In the genomic region with DNA sequence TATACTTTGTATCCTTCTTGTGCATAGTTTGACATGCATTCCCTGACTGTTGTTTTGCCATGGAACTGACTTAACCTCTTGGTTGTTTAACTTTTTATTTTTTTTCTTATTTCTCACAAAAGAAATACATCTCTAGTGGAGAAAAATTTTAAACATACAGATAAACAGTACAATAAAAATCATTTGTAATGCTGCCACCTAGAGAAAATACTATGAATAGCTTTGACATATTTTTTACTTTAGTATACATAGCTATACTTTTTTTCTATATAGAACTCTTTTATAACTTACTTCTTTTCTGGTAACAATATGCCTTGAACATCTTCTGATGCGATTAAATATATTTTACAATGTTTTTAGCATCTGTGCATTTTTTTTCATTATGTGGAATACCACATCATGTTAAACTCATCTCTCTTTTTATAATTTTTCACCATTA, we compare ENCODE assay signal across 11 cellular contexts.
A peak's percentile ranks its signal among the peaks of the same experiment; 100 is the strongest.
DNase-seq lines count a peak whose midpoint lies in the region; ATAC-seq, FAIRE-seq and TF ChIP-seq lines count a peak whose summit lies in the region.
"Had no signal": no experiment of that assay in that cellular context is flagged by ENCODE, and none has a peak within 500 bp of the region (broad histone marks: within the 10 kb centered on the region; RNA-seq: fewer than 3 reads in every experiment).

No MANE protein-coding gene starts in this region.

- ATAC-seq in HepG2 (peak; percentile 52; the same call in 2 of the 3 replicates), GM18873 (IDR thresholded peaks at IDR 0.05; ENCODE audit: low FRiP score, unreplicated experiment) (no peak)

- no peaks in the 10 kb centered on the region for H3K79me2 ChIP-seq in astrocyte (ENCODE audit: insufficient read depth, low read length)
- H3K79me2 ChIP-seq in HepG2 (ENCODE audit: insufficient read depth, low read length) = no peaks in the 10 kb centered on the region

- peaks cover 8% of the 10 kb centered on the region for H3K36me3 Mint-ChIP-seq in HFFc6 (ENCODE audit: low read depth)
- no peaks in the 10 kb centered on the region for H3K36me3 Mint-ChIP-seq in astrocyte (ENCODE audit: low read depth, unreplicated experiment)

- CTCF ChIA-PET in AG04450 (lab: Charles Lee) = interaction anchor here (0.5 to 2.1 kb wide), 34 partner anchors 9 to 1004 kb away, joined by 3 to 21 read pairs (median 4); no protein-coding TSS in a partner anchor
- CTCF ChIA-PET in HepG2 (lab: Yijun Ruan, JAX; ENCODE audit: low intra/inter-chr PET ratio, low total read pairs) = no interaction called here

- no peak for TF ChIP-seq RAD21 in HepG2 (CRISPR knock-in tag; IDR thresholded peaks at IDR 0.05)

- H3K9me3 ChIP-seq in AG04450 (ENCODE audit: control insufficient read depth, insufficient read depth, low read length) (no peaks in the 10 kb centered on the region; the same call in 1 of the 2 replicates), astrocyte (ENCODE audit: insufficient read depth, low read depth, low read length) (no peaks in the 10 kb centered on the region), HepG2 (ENCODE audit: low read length) (no peaks in the 10 kb centered on the region), Peyer's patch (no peaks in the 10 kb centered on the region)

- H3K4me1 Mint-ChIP-seq in HFFc6 (ENCODE audit: low read depth) = peaks cover 61% of the 10 kb centered on the region
- peaks cover 20% of the 10 kb centered on the region for H3K4me1 Mint-ChIP-seq in astrocyte (ENCODE audit: low read depth, unreplicated experiment)

- H3K27ac Mint-ChIP-seq in HFFc6 (peak overlapping the region; percentile 49), astrocyte (ENCODE audit: unreplicated experiment) (peak overlapping the region; percentile 84)

- H3K4me1 ChIP-seq in astrocyte (ENCODE audit: insufficient read depth, low read length) (peaks cover 12% of the 10 kb centered on the region), HepG2 (ENCODE audit: insufficient read depth, low read length) (0 out of 2 replicates have a peak, but pooled peaks cover 6% of the 10 kb centered on the region), Peyer's patch (peaks cover 0 to 10% (median 0%) of the 10 kb centered on the region in 4 donors)
- H3K4me1 ChIP-seq: HAP-1 had no signal

- H3K4me3 ChIP-seq in AG04450 (ENCODE audit: low read depth, low read length) (no peak overlapping the region), astrocyte (ENCODE audit: insufficient read depth, low read depth, low read length) (no peak overlapping the region), HepG2 (replicated peaks in 1 of 3; ENCODE audit: insufficient read depth in 1 of 3, low read depth in 2 of 3, low read length in 3 of 3) (no peak overlapping the region), Peyer's patch (no peak overlapping the region)
- H3K4me3 ChIP-seq: HAP-1 had no signal

- H3K9ac ChIP-seq in astrocyte (ENCODE audit: low read length) = peak overlapping the region; percentile 23
- H3K9ac ChIP-seq in HepG2 (ENCODE audit: insufficient read depth, low read depth, low read length) = no peak overlapping the region

- H3K4me2 ChIP-seq in astrocyte (ENCODE audit: low read length) (no peak overlapping the region), HepG2 (ENCODE audit: low read depth, low read length) (no peak overlapping the region)

- H3K9me3 Mint-ChIP-seq in HFFc6 (no peaks in the 10 kb centered on the region), astrocyte (ENCODE audit: unreplicated experiment) (peaks cover 6% of the 10 kb centered on the region)

- H3K27me3 Mint-ChIP-seq in HFFc6 (ENCODE audit: insufficient read depth) (no peaks in the 10 kb centered on the region), astrocyte (ENCODE audit: low read depth, unreplicated experiment) (no peaks in the 10 kb centered on the region)

- BruUV-seq in HepG2 (replicated peaks; lab: Mats Ljungman, UMichigan) = no TSS peak

- POLR2A ChIA-PET in AG04450 (lab: Yijun Ruan, JAX) = interaction anchor here (1.0 kb wide), 1 partner anchor 41 kb away, joined by 4 read pairs; no protein-coding TSS in a partner anchor
- POLR2A ChIA-PET in HepG2 (lab: Yijun Ruan, JAX) = no interaction called here

- TF ChIP-seq EP300 in HepG2 (IDR thresholded peaks at IDR 0.05; ENCODE audit: low read depth in 2 of 2, low read length in 2 of 2) (no peak), HepG2 (CRISPR knock-in tag; IDR thresholded peaks at IDR 0.05; ENCODE audit: borderline replicate concordance) (no peak)

- no peak for FAIRE-seq in astrocyte (lab: Jason Lieb, UNC)
- no peak for FAIRE-seq in HepG2 (lab: Jason Lieb, UNC)

- DNase-seq in AG04450 (ENCODE audit: low read depth, low spot score) = no peak
- peak; percentile 20 for DNase-seq in HFFc6
- DNase-seq in astrocyte (ENCODE audit: low read depth) = no peak
- DNase-seq in HepG2 (ENCODE audit: low spot score) = no peak
- DNase-seq in Peyer's patch = no peak
- DNase-seq in hypothalamus (lab: John Stamatoyannopoulos, UW) = no peak
- DNase-seq in activated naive CD4-positive, alpha-beta T cell treated with Interleukin-2 at 50 U/mL for 16 hours = no peak
- DNase-seq: NCI-H187; stimulated activated CD4-positive, alpha-beta T cell treated with anti-CD3 and anti-CD28 coated beads, Interleukin-2, amount 100 ng/mL, for 48 hours had no signal

- H3K27ac ChIP-seq in AG04450 (ENCODE audit: low read depth, low read length) (no peak overlapping the region), astrocyte (ENCODE audit: low read depth, low read length) (no peak overlapping the region), HepG2 (ENCODE audit: extremely low read length, insufficient read depth, low read length) (no peak overlapping the region), Peyer's patch (peak overlapping the region in 1 of 4 donors; percentile 3)

- H3K4me3 Mint-ChIP-seq in HFFc6 = no peak overlapping the region
- H3K4me3 Mint-ChIP-seq in astrocyte (ENCODE audit: unreplicated experiment) = no peak overlapping the region

- TF ChIP-seq POLR2A in HepG2 (IDR thresholded peaks at IDR 0.05; ENCODE audit: insufficient read depth in 1 of 2, low read depth in 2 of 2, low read length in 2 of 2) (no peak), Peyer's patch (IDR thresholded peaks at IDR 0.05) (no peak)

- in situ Hi-C loops in HepG2 (cut with HindIII; ENCODE audit: extremely low pct_ligation_motif_present, low pct_unique_long_range_greater_than_20kb) = no loop called here

- intact Hi-C loops in HepG2 (cut with micrococcal nuclease; ENCODE audit: unreplicated experiment) = no loop called here

- WGBS in HepG2 (ENCODE audit: low lambda C conversion rate) = 0% methylated on average over 1 of the region's 1 CpG

- TF ChIP-seq CTCF in AG04450 (IDR thresholded peaks at IDR 0.05; ENCODE audit: low read depth, low read length) (peak; percentile 40; the same call in 1 of the 2 replicates), HFFc6 (IDR thresholded peaks at IDR 0.05) (peak; percentile 84), astrocyte (IDR thresholded peaks at IDR 0.05; ENCODE audit: insufficient read depth, low read depth, low read length) (peak; percentile 29), HepG2 (CRISPR knock-in tag; IDR thresholded peaks at IDR 0.05) (no peak; the same call in 1 of the 2 replicates), Peyer's patch (IDR thresholded peaks at IDR 0.05) (peak in 2 of 6 experiments; percentile 11 to 34)

- peak overlapping the region; percentile 36 for H2AFZ ChIP-seq in astrocyte (ENCODE audit: low read depth, low read length)
- no peak overlapping the region for H2AFZ ChIP-seq in HepG2 (ENCODE audit: low read length)

- H3K36me3 ChIP-seq in astrocyte (ENCODE audit: insufficient read depth, low read length) (no peaks in the 10 kb centered on the region), HepG2 (replicated peaks in 1 of 2; ENCODE audit: control insufficient read depth in 1 of 2, insufficient read depth in 2 of 2, low read length in 2 of 2) (no peaks in the 10 kb centered on the region), Peyer's patch (no peaks in the 10 kb centered on the region)
- H3K36me3 ChIP-seq: HAP-1 had no signal

- H4K20me1 ChIP-seq in astrocyte (ENCODE audit: insufficient read depth, low read length) = no peaks in the 10 kb centered on the region
- no peaks in the 10 kb centered on the region for H4K20me1 ChIP-seq in HepG2 (ENCODE audit: insufficient read depth, low read length)

- H3K27me3 ChIP-seq in AG04450 (ENCODE audit: control insufficient read depth, insufficient read depth, low read length) (no peaks in the 10 kb centered on the region), astrocyte (ENCODE audit: insufficient read depth, low read length) (no peaks in the 10 kb centered on the region), HepG2 (ENCODE audit: control insufficient read depth in 1 of 2, insufficient read depth in 2 of 2, low read length in 2 of 2) (no peaks in the 10 kb centered on the region), Peyer's patch (no peaks in the 10 kb centered on the region)

TF ChIP-seq in HepG2, 621 proteins besides CTCF, POLR2A, EP300 and RAD21:
- no peak for TF ChIP-seq HHEX (CRISPR knock-in tag; IDR thresholded peaks at IDR 0.05)
- TF ChIP-seq, protein P1, sequence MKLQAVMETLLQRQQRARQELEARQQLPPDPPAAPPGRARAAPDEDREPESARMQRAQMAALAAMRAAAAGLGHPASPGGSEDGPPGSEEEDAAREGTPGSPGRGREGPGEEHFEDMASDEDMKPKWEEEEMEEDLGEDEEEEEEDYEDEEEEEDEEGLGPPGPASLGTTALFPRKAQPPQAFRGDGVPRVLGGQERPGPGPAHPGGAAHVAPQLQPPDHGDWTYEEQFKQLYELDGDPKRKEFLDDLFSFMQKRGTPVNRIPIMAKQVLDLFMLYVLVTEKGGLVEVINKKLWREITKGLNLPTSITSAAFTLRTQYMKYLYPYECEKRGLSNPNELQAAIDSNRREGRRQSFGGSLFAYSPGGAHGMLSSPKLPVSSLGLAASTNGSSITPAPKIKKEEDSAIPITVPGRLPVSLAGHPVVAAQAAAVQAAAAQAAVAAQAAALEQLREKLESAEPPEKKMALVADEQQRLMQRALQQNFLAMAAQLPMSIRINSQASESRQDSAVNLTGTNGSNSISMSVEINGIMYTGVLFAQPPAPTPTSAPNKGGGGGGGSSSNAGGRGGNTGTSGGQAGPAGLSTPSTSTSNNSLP (IDR thresholded peaks at IDR 0.05; ENCODE audit: low read depth, low read length) = peak; percentile 54; the same call in 1 of the 2 replicates
TF ChIP-seq in HepG2: peak in this region for 1.
